In genomic region chr16:67114793-67115192, GRCh38 we compare ENCODE assay signal across 16 cellular contexts. TPM values are rescaled to one million over a fixed set of nuclear protein-coding genes. Genes with fewer than 3 reads are reported as not detected.
DNase-seq lines count a peak whose midpoint lies in the region; ATAC-seq and TF ChIP-seq lines count a peak whose summit lies in the region.
"Had no signal": no experiment of that assay in that cellular context is flagged by ENCODE, and none has a peak within 500 bp of the region (broad histone marks: within the 10 kb centered on the region; RNA-seq: fewer than 3 reads in every experiment).

No MANE protein-coding gene starts in this region.

- peak overlapping the region in 1 of 2 experiments; percentile 17 for H3K4me3 ChIP-seq in mesenchymal stem cell (ENCODE audit: insufficient read depth in 1 of 2, low read depth in 1 of 2, low read length in 2 of 2)
- H3K4me3 ChIP-seq: coronary artery, sigmoid colon, upper lobe of left lung had no signal

- no peak overlapping the region for H2AK5ac ChIP-seq in mesenchymal stem cell (ENCODE audit: low read length, severe bottlenecking)

- 94% methylated on average over 2 of the region's 2 CpGs for WGBS in mesenchymal stem cell

- H2BK120ac ChIP-seq in mesenchymal stem cell (ENCODE audit: low read depth, low read length), result no peak overlapping the region

- H3K9me3 ChIP-seq in mesenchymal stem cell (ENCODE audit: control insufficient read depth, low read length), result no peaks in the 10 kb centered on the region
- H3K9me3 ChIP-seq: sigmoid colon, upper lobe of left lung had no signal

- H4K91ac ChIP-seq in mesenchymal stem cell (ENCODE audit: low read length), result no peak overlapping the region

- no peak overlapping the region for H3K18ac ChIP-seq in mesenchymal stem cell (ENCODE audit: low read depth in 1 of 2, low read length in 2 of 2)

- no peak for ATAC-seq in GM18502 (IDR thresholded peaks at IDR 0.05; ENCODE audit: poor library complexity, unreplicated experiment)
- ATAC-seq in GM21619 (IDR thresholded peaks at IDR 0.05; ENCODE audit: unreplicated experiment), result no peak
- ATAC-seq: activated CD8-positive, alpha-beta T cell treated with anti-CD3 and anti-CD28 coated beads for 36 hours had no signal

- H3K4me1 ChIP-seq in mesenchymal stem cell (ENCODE audit: control insufficient read depth, insufficient read depth, low read depth, low read length), result peaks cover 7% of the 10 kb centered on the region

- H3K14ac ChIP-seq in mesenchymal stem cell (ENCODE audit: low read length in 2 of 2), result no peak overlapping the region

- no peak overlapping the region for H3K4me2 ChIP-seq in mesenchymal stem cell (ENCODE audit: low read length, poor library complexity, severe bottlenecking)

- H3K79me1 ChIP-seq in mesenchymal stem cell (replicated peaks; ENCODE audit: low read length, poor library complexity, severe bottlenecking), result peaks cover 30% of the 10 kb centered on the region

- no peak overlapping the region for H3K23ac ChIP-seq in mesenchymal stem cell (ENCODE audit: low read length in 2 of 2)

- peak; percentile 28 for DNase-seq in EL
- DNase-seq in mesenchymal stem cell, result peak; percentile 50
- DNase-seq in GM19240 (ENCODE audit: insufficient read length, low spot score), result no peak
- DNase-seq: activated CD8-positive, alpha-beta T cell treated with anti-CD3 and anti-CD28 coated beads for 36 hours; amygdala; DMS79; NCI-H187; NCI-H524; nucleus accumbens; sigmoid colon; stimulated activated CD4-positive, alpha-beta T cell treated with anti-CD3 and anti-CD28 coated beads, Interleukin-2, amount 100 ng/mL, for 48 hours; upper lobe of left lung had no signal

- peaks cover 0 to 24% of the 10 kb centered on the region in 2 experiments for H3K36me3 ChIP-seq in mesenchymal stem cell (ENCODE audit: control insufficient read depth in 1 of 2, insufficient read depth in 2 of 2, low read depth in 1 of 2, low read length in 2 of 2)

- peak overlapping the region; percentile 85 for H3K27ac ChIP-seq in VCaP
- H3K27ac ChIP-seq in mesenchymal stem cell (ENCODE audit: low read length, poor library complexity, severe bottlenecking), result no peak overlapping the region
- H3K27ac ChIP-seq: coronary artery, sigmoid colon, upper lobe of left lung had no signal

- H2BK5ac ChIP-seq in mesenchymal stem cell (ENCODE audit: low read depth, low read length, poor library complexity, severe bottlenecking), result no peak overlapping the region

- no peaks in the 10 kb centered on the region for H3K27me3 ChIP-seq in mesenchymal stem cell (ENCODE audit: control insufficient read depth in 1 of 2, insufficient read depth in 1 of 2, low read length in 2 of 2)
- H3K27me3 ChIP-seq: sigmoid colon, upper lobe of left lung had no signal

- no peak overlapping the region for H2BK12ac ChIP-seq in mesenchymal stem cell (ENCODE audit: low read length in 2 of 2)

- no peak overlapping the region for H3K4ac ChIP-seq in mesenchymal stem cell (ENCODE audit: low read depth in 1 of 2, low read length in 2 of 2)

- TF ChIP-seq CTCF in VCaP (conservative IDR thresholded peaks at IDR 0.05), result no peak

- no peak overlapping the region for H2BK15ac ChIP-seq in mesenchymal stem cell (ENCODE audit: low read depth, poor library complexity, severe bottlenecking)

- H2AFZ ChIP-seq in mesenchymal stem cell (ENCODE audit: low read depth, low read length), result no peak overlapping the region

- no peak overlapping the region for H4K8ac ChIP-seq in mesenchymal stem cell (ENCODE audit: low read length)

- peak overlapping the region; percentile 77 for H3K9ac ChIP-seq in mesenchymal stem cell (ENCODE audit: low read length)

RNA-seq across cellular contexts. Expression of gene PHAF1, which starts 5.1 kb away (rescaled TPM):
- 13.6 TPM for polyA plus RNA-seq in mesenchymal stem cell (2013, experiment 1 of 2)
- polyA plus RNA-seq in mesenchymal stem cell (2013, experiment 2 of 2), result 13.0 TPM

RNA-seq across cellular contexts. Expression of gene B3GNT9, which starts 36.0 kb away (rescaled TPM):
- polyA plus RNA-seq in mesenchymal stem cell (2013, experiment 1 of 2), result 32.5 TPM
- 32.0 TPM for polyA plus RNA-seq in mesenchymal stem cell (2013, experiment 2 of 2)

RNA-seq across cellular contexts. Expression of gene TRADD, which starts 44.9 kb away (rescaled TPM):
- polyA plus RNA-seq in mesenchymal stem cell (2013, experiment 1 of 2), result 11.1 TPM
- polyA plus RNA-seq in mesenchymal stem cell (2013, experiment 2 of 2), result 11.5 TPM

RNA-seq across cellular contexts. Expression of gene FBXL8, which starts 45.0 kb away (rescaled TPM):
- 6.1 TPM for polyA plus RNA-seq in mesenchymal stem cell (2013, experiment 1 of 2)
- 5.7 TPM for polyA plus RNA-seq in mesenchymal stem cell (2013, experiment 2 of 2)

RNA-seq across cellular contexts. Expression of gene HSF4, which starts 49.8 kb away (rescaled TPM):
- 4.1 TPM for polyA plus RNA-seq in mesenchymal stem cell (2013, experiment 1 of 2)
- 3.3 TPM for polyA plus RNA-seq in mesenchymal stem cell (2013, experiment 2 of 2)
